ENCODE assay signal across 1 cellular context in the genomic region with DNA sequence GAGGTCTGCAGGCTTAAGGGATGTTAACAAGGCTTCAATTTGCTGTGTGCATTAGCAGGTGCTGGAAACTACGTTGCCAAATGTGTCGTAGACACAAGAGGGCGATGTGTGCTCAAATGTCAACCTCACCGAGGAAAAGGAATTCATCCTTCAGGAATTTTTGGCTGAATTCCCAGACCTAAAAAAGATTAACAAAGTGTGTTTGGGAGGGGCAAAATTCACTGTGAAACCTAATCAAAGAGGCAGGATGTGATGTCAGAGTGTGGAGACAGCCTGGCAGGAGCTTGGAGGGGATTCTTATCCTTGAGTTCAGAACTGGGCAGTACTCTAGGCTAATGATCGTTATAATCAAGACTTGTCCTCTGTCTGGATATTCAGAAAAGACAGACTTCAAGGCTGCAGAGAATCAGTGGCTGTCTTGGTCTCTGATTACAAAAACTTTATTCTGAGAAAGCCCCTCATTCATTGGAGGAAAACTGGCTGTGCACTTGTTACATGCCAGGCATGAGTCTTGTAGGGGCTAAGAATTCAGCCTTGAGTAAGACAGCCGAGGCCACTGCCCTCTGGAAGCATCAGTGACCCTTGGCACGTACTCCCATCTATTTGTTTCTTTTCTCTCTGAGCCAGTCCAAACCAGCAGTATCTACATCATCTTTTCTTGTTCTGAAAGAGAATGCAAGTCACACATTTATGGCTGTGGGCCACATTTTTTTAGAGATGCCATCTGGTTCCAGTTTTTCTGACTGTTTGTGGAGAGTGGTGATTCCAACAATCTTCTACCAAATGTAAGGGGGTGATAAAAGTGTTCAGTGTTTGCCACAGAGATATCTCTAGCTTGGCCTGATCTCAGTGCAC.
TF ChIP-seq lines count a peak whose summit lies in the region.

No MANE protein-coding gene starts in this region.

TF ChIP-seq in HepG2, 621 proteins besides CTCF, POLR2A, EP300 and RAD21 (continued from another document and continues in another):
- TF ChIP-seq, protein P1, sequence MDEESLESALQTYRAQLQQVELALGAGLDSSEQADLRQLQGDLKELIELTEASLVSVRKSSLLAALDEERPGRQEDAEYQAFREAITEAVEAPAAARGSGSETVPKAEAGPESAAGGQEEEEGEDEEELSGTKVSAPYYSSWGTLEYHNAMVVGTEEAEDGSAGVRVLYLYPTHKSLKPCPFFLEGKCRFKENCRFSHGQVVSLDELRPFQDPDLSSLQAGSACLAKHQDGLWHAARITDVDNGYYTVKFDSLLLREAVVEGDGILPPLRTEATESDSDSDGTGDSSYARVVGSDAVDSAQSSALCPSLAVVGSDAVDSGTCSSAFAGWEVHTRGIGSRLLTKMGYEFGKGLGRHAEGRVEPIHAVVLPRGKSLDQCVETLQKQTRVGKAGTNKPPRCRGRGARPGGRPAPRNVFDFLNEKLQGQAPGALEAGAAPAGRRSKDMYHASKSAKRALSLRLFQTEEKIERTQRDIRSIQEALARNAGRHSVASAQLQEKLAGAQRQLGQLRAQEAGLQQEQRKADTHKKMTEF (CRISPR knock-in tag; IDR thresholded peaks at IDR 0.05), result peak; percentile 91
- TF ChIP-seq ZNF619 (CRISPR knock-in tag; IDR thresholded peaks at IDR 0.05), result peak; percentile 23; the same call in 1 of the 2 replicates
- TF ChIP-seq SOX13 (IDR thresholded peaks at IDR 0.05), result no peak
- peak in 1 of 2 experiments; percentile 79; a peak in 1 of 4 replicates for TF ChIP-seq SOX13 (CRISPR knock-in tag; conservative IDR thresholded peaks at IDR 0.05 in 1 of 2, IDR thresholded peaks at IDR 0.05 in 1 of 2)
- no peak for TF ChIP-seq FOXP1 (IDR thresholded peaks at IDR 0.05)
- peak; percentile 41; the same call in 1 of the 2 replicates for TF ChIP-seq FOXP1 (CRISPR knock-in tag; IDR thresholded peaks at IDR 0.05)
- TF ChIP-seq, protein P2, sequence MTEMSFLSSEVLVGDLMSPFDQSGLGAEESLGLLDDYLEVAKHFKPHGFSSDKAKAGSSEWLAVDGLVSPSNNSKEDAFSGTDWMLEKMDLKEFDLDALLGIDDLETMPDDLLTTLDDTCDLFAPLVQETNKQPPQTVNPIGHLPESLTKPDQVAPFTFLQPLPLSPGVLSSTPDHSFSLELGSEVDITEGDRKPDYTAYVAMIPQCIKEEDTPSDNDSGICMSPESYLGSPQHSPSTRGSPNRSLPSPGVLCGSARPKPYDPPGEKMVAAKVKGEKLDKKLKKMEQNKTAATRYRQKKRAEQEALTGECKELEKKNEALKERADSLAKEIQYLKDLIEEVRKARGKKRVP (CRISPR knock-in tag; IDR thresholded peaks at IDR 0.05), result no peak
- TF ChIP-seq MTA3 (CRISPR knock-in tag; IDR thresholded peaks at IDR 0.05), result no peak
- TF ChIP-seq, protein P3, sequence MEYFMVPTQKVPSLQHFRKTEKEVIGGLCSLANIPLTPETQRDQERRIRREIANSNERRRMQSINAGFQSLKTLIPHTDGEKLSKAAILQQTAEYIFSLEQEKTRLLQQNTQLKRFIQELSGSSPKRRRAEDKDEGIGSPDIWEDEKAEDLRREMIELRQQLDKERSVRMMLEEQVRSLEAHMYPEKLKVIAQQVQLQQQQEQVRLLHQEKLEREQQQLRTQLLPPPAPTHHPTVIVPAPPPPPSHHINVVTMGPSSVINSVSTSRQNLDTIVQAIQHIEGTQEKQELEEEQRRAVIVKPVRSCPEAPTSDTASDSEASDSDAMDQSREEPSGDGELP (IDR thresholded peaks at IDR 0.05; ENCODE audit: borderline replicate concordance, low read depth), result peak; percentile 24; the same call in 1 of the 2 replicates
- 0 out of 2 replicates have a peak, but pooled peaks have one; percentile 35 for TF ChIP-seq TAF1 (CRISPR knock-in tag; IDR thresholded peaks at IDR 0.05)
- peak; percentile 71; the same call in 1 of the 2 replicates for TF ChIP-seq KMT2B (CRISPR knock-in tag; IDR thresholded peaks at IDR 0.05)
- TF ChIP-seq ZBTB44 (CRISPR knock-in tag; IDR thresholded peaks at IDR 0.05), result no peak
- TF ChIP-seq ARID2 (CRISPR knock-in tag; IDR thresholded peaks at IDR 0.05; ENCODE audit: borderline replicate concordance), result no peak
- no peak for TF ChIP-seq ZNF281 (CRISPR knock-in tag; IDR thresholded peaks at IDR 0.05; ENCODE audit: borderline replicate concordance)
- 0 out of 2 replicates have a peak, but pooled peaks have one; percentile 33 for TF ChIP-seq EHMT2 (IDR thresholded peaks at IDR 0.05; ENCODE audit: borderline replicate concordance, low read depth, low read length)
- peak; percentile 82 for TF ChIP-seq ZNF605 (CRISPR knock-in tag; IDR thresholded peaks at IDR 0.05)
- TF ChIP-seq GATA4 (IDR thresholded peaks at IDR 0.05; ENCODE audit: borderline replicate concordance, low read depth), result no peak
- no peak for TF ChIP-seq MAFG (CRISPR knock-in tag; IDR thresholded peaks at IDR 0.05)
- peak; percentile 70; the same call in 1 of the 2 replicates for TF ChIP-seq ZNF317 (CRISPR knock-in tag; IDR thresholded peaks at IDR 0.05)
- no peak; the same call in 1 of the 2 replicates for TF ChIP-seq SAFB2 (CRISPR knock-in tag; IDR thresholded peaks at IDR 0.05; ENCODE audit: borderline replicate concordance, low read depth)
- TF ChIP-seq REST (IDR thresholded peaks at IDR 0.05; ENCODE audit: borderline replicate concordance in 1 of 2, low read depth in 1 of 2, low read length in 2 of 2), result no peak; a peak in 1 of 4 replicates
- no peak for TF ChIP-seq ZNF431 (CRISPR knock-in tag; IDR thresholded peaks at IDR 0.05; ENCODE audit: borderline replicate concordance, low read depth)
- no peak for TF ChIP-seq CC2D1A (CRISPR knock-in tag; IDR thresholded peaks at IDR 0.05)
- no peak for TF ChIP-seq ZFP36L2 (CRISPR knock-in tag; IDR thresholded peaks at IDR 0.05)
- TF ChIP-seq, protein P4, sequence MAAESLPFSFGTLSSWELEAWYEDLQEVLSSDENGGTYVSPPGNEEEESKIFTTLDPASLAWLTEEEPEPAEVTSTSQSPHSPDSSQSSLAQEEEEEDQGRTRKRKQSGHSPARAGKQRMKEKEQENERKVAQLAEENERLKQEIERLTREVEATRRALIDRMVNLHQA (CRISPR knock-in tag; IDR thresholded peaks at IDR 0.05), result no peak
- peak; percentile 54; the same call in 1 of the 2 replicates for TF ChIP-seq SPEN (CRISPR knock-in tag; IDR thresholded peaks at IDR 0.05; ENCODE audit: low read depth)
- no peak for TF ChIP-seq PAWR (CRISPR knock-in tag; IDR thresholded peaks at IDR 0.05; ENCODE audit: borderline replicate concordance)
- no peak for TF ChIP-seq WIZ (CRISPR knock-in tag; IDR thresholded peaks at IDR 0.05)
- peak; percentile 99 for TF ChIP-seq LCORL (IDR thresholded peaks at IDR 0.05)
- TF ChIP-seq LCORL (CRISPR knock-in tag; IDR thresholded peaks at IDR 0.05), result peak; percentile 92
- TF ChIP-seq MXI1 (IDR thresholded peaks at IDR 0.05; ENCODE audit: borderline replicate concordance, low read depth, low read length), result no peak; the same call in 2 of the 3 replicates
- TF ChIP-seq, protein P5, sequence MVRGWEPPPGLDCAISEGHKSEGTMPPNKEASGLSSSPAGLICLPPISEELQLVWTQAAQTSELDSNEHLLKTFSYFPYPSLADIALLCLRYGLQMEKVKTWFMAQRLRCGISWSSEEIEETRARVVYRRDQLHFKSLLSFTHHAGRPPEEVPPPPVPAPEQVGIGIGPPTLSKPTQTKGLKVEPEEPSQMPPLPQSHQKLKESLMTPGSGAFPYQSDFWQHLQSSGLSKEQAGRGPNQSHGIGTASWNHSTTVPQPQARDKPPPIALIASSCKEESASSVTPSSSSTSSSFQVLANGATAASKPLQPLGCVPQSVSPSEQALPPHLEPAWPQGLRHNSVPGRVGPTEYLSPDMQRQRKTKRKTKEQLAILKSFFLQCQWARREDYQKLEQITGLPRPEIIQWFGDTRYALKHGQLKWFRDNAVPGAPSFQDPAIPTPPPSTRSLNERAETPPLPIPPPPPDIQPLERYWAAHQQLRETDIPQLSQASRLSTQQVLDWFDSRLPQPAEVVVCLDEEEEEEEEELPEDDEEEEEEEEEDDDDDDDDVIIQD (CRISPR knock-in tag; IDR thresholded peaks at IDR 0.05; ENCODE audit: low read depth), result peak; percentile 83
- TF ChIP-seq ARID3A (IDR thresholded peaks at IDR 0.05; ENCODE audit: low read depth, low read length), result peak; percentile 94
- no peak for TF ChIP-seq LRRFIP1 (CRISPR knock-in tag; conservative IDR thresholded peaks at IDR 0.05)
- peak; percentile 85; the same call in 1 of the 2 replicates for TF ChIP-seq SMYD3 (CRISPR knock-in tag; IDR thresholded peaks at IDR 0.05)
- peak; percentile 87 for TF ChIP-seq ZBTB21 (CRISPR knock-in tag; IDR thresholded peaks at IDR 0.05)
- TF ChIP-seq RFX3 (CRISPR knock-in tag; IDR thresholded peaks at IDR 0.05), result 0 out of 2 replicates have a peak, but pooled peaks have one; percentile 8
